ENCODE assay signal across 1 cellular context in the genomic region with DNA sequence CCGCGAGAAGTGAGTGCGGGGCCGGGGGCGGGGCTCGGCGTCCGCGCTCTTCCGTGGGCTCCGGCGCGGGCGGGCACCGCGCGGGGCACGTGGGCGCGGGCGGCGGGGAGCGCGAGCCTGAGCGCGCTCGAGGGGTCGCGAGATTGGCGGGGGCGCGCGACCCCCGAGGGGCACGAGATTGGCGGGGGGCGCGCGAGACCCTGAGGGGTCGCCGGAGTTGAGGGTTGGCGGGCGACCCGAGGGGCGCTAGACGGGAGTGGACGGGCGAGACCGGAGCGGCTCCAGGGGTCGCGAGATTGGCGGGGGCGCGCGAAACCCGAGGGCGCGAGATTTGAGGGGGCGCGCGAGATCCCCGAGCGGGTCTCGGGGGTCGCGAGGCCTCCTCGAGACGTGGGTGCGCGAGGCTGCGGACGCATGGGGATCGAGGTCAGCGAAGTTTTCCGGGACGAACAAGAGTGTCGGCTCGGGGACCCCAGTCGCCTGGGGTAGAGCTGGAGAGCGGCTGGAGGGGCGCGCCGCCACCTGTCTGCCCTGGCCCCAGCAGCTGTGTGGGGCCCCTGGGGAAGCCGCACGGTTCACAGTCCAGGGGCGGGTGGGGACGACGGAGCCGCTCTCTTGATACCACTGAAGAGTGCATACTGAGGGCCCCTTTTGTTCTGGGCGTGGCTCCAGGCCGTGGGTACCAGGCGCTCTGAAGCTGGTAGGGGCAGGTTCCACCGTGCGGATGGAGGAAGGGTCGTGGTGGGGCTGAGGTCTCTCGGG.
TF ChIP-seq lines count a peak whose summit lies in the region.

No MANE protein-coding gene starts in this region.

TF ChIP-seq in K562, 482 proteins besides CTCF, POLR2A, EP300 and RAD21 (continued from another document):
- peak; percentile 18 to 74 for TF ChIP-seq E2F6 (IDR thresholded peaks at IDR 0.05; ENCODE audit: borderline replicate concordance in 1 of 2, extremely low read depth in 1 of 2, insufficient read depth in 1 of 2, insufficient read length in 1 of 2, low read depth in 1 of 2, low read length in 1 of 2, poor library complexity in 1 of 2, severe bottlenecking in 1 of 2)
- TF ChIP-seq HOXB6 (CRISPR knock-in tag; IDR thresholded peaks at IDR 0.05; ENCODE audit: borderline replicate concordance) = no peak
- no peak for TF ChIP-seq ZKSCAN8 (CRISPR knock-in tag; IDR thresholded peaks at IDR 0.05)
- no peak for TF ChIP-seq MCM5 (IDR thresholded peaks at IDR 0.05; ENCODE audit: low read depth)
- TF ChIP-seq SMARCC2 (IDR thresholded peaks at IDR 0.05; ENCODE audit: low read depth) = no peak
- TF ChIP-seq ZBED1 (IDR thresholded peaks at IDR 0.05) = no peak
- peak; percentile 40 for TF ChIP-seq U2AF1 (optimal IDR thresholded peaks at IDR 0.05; ENCODE audit: low read depth, low read length)
- TF ChIP-seq SIN3A (IDR thresholded peaks at IDR 0.05; ENCODE audit: borderline replicate concordance in 2 of 2, control insufficient read depth in 1 of 2, low read depth in 2 of 2, low read length in 2 of 2) = peak; percentile 26 to 32; a peak in 2 of 4 replicates
- no peak for TF ChIP-seq IRF2 (CRISPR knock-in tag; IDR thresholded peaks at IDR 0.05)
- peak; percentile 59 for TF ChIP-seq SAP30 (IDR thresholded peaks at IDR 0.05; ENCODE audit: borderline replicate concordance, insufficient read depth, low read depth, low read length, poor library complexity, severe bottlenecking)
- peak; percentile 44; the same call in 1 of the 2 replicates for TF ChIP-seq SAFB (IDR thresholded peaks at IDR 0.05; ENCODE audit: borderline replicate concordance, low read depth, low read length)
- TF ChIP-seq, protein P1, sequence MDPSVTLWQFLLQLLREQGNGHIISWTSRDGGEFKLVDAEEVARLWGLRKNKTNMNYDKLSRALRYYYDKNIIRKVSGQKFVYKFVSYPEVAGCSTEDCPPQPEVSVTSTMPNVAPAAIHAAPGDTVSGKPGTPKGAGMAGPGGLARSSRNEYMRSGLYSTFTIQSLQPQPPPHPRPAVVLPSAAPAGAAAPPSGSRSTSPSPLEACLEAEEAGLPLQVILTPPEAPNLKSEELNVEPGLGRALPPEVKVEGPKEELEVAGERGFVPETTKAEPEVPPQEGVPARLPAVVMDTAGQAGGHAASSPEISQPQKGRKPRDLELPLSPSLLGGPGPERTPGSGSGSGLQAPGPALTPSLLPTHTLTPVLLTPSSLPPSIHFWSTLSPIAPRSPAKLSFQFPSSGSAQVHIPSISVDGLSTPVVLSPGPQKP (CRISPR knock-in tag; IDR thresholded peaks at IDR 0.05) = no peak
- TF ChIP-seq AFF4 (CRISPR knock-in tag; IDR thresholded peaks at IDR 0.05) = no peak
- TF ChIP-seq ARHGAP35 (IDR thresholded peaks at IDR 0.05; ENCODE audit: partially characterized antibody) = no peak
- no peak for TF ChIP-seq ZNF668 (CRISPR knock-in tag; IDR thresholded peaks at IDR 0.05)
- peak; percentile 90 for TF ChIP-seq CHD2 (IDR thresholded peaks at IDR 0.05; ENCODE audit: low read depth, low read length)
- no peak for TF ChIP-seq ZNF436 (CRISPR knock-in tag; IDR thresholded peaks at IDR 0.05)
- TF ChIP-seq PHF21A (IDR thresholded peaks at IDR 0.05; ENCODE audit: borderline replicate concordance, low read depth) = no peak
- no peak for TF ChIP-seq HNRNPH1 (optimal IDR thresholded peaks at IDR 0.05; ENCODE audit: low read depth, low read length)
- TF ChIP-seq NCOA6 (IDR thresholded peaks at IDR 0.05) = no peak
- TF ChIP-seq ZNF274 (IDR thresholded peaks at IDR 0.05; ENCODE audit: borderline replicate concordance, low read depth, low read length) = no peak
- TF ChIP-seq CBX5 (IDR thresholded peaks at IDR 0.05; ENCODE audit: borderline replicate concordance, low read depth) = no peak
- TF ChIP-seq BACH1 (tag; IDR thresholded peaks at IDR 0.05) = no peak
- TF ChIP-seq JUN (IDR thresholded peaks at IDR 0.05; ENCODE audit: borderline replicate concordance, low read depth, low read length) = no peak
- no peak for TF ChIP-seq JUN (CRISPR knock-in tag; IDR thresholded peaks at IDR 0.05; ENCODE audit: borderline replicate concordance)
- no peak for TF ChIP-seq ZC3H4 (CRISPR knock-in tag; IDR thresholded peaks at IDR 0.05; ENCODE audit: borderline replicate concordance)
- no peak for TF ChIP-seq REST (CRISPR knock-in tag; IDR thresholded peaks at IDR 0.05; ENCODE audit: low read depth)
- TF ChIP-seq ZBTB7A (IDR thresholded peaks at IDR 0.05; ENCODE audit: borderline replicate concordance, control insufficient read depth, low read depth, low read length) = peak; percentile 76
- TF ChIP-seq CREB3 (tag; conservative IDR thresholded peaks at IDR 0.05; ENCODE audit: low read depth) = no peak
- TF ChIP-seq HSF4 (CRISPR knock-in tag; IDR thresholded peaks at IDR 0.05; ENCODE audit: borderline replicate concordance) = no peak
- TF ChIP-seq ZEB2 (IDR thresholded peaks at IDR 0.05) = no peak
- TF ChIP-seq, protein P2, sequence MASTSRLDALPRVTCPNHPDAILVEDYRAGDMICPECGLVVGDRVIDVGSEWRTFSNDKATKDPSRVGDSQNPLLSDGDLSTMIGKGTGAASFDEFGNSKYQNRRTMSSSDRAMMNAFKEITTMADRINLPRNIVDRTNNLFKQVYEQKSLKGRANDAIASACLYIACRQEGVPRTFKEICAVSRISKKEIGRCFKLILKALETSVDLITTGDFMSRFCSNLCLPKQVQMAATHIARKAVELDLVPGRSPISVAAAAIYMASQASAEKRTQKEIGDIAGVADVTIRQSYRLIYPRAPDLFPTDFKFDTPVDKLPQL (IDR thresholded peaks at IDR 0.05; ENCODE audit: extremely low read depth, insufficient read length) = no peak
- TF ChIP-seq ZNF584 (CRISPR knock-in tag; IDR thresholded peaks at IDR 0.05; ENCODE audit: low read depth) = no peak
- TF ChIP-seq KDM5B (IDR thresholded peaks at IDR 0.05; ENCODE audit: insufficient replicate concordance, low read depth, low read length) = no peak
- no peak for TF ChIP-seq ARID3A (IDR thresholded peaks at IDR 0.05; ENCODE audit: borderline replicate concordance, low read depth, low read length)
- TF ChIP-seq KAT8 (IDR thresholded peaks at IDR 0.05; ENCODE audit: low read depth) = no peak
- no peak for TF ChIP-seq ILK (tag; IDR thresholded peaks at IDR 0.05; ENCODE audit: borderline replicate concordance, low read depth)
- no peak for TF ChIP-seq SPI1 (IDR thresholded peaks at IDR 0.05; ENCODE audit: borderline replicate concordance, low read depth, low read length)
- TF ChIP-seq ASH1L (IDR thresholded peaks at IDR 0.05; ENCODE audit: borderline replicate concordance, low read depth, partially characterized antibody) = no peak
- 0 out of 4 replicates have a peak, but pooled peaks of 1 of the 2 experiments have one; percentile 8 for TF ChIP-seq TEAD1 (CRISPR knock-in tag; IDR thresholded peaks at IDR 0.05)
- no peak for TF ChIP-seq NBN (IDR thresholded peaks at IDR 0.05; ENCODE audit: low read depth)
- no peak for TF ChIP-seq ZNF449 (CRISPR knock-in tag; IDR thresholded peaks at IDR 0.05)
- TF ChIP-seq TFAP4 (CRISPR knock-in tag; IDR thresholded peaks at IDR 0.05; ENCODE audit: borderline replicate concordance) = peak; percentile 78; the same call in 1 of the 2 replicates
- no peak for TF ChIP-seq BRD4 (IDR thresholded peaks at IDR 0.05)
- TF ChIP-seq, protein P3, sequence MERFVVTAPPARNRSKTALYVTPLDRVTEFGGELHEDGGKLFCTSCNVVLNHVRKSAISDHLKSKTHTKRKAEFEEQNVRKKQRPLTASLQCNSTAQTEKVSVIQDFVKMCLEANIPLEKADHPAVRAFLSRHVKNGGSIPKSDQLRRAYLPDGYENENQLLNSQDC (CRISPR knock-in tag; IDR thresholded peaks at IDR 0.05) = no peak
- no peak for TF ChIP-seq MTA2 (IDR thresholded peaks at IDR 0.05; ENCODE audit: low read depth)
- TF ChIP-seq KLF6 (CRISPR knock-in tag; IDR thresholded peaks at IDR 0.05; ENCODE audit: borderline replicate concordance) = no peak
- TF ChIP-seq KAT7 (CRISPR knock-in tag; IDR thresholded peaks at IDR 0.05; ENCODE audit: borderline replicate concordance) = no peak
